11 cellular contexts compared by ENCODE assay signal in genomic region chr12:131869871-131870418, GRCh38. TPM values are rescaled to one million over a fixed set of nuclear protein-coding genes. Genes with fewer than 3 reads are reported as not detected.
DNase-seq lines count a peak whose midpoint lies in the region; ATAC-seq and TF ChIP-seq lines count a peak whose summit lies in the region.
"Had no signal": no experiment of that assay in that cellular context is flagged by ENCODE, and none has a peak within 500 bp of the region (broad histone marks: within the 10 kb centered on the region; RNA-seq: fewer than 3 reads in every experiment).

No MANE protein-coding gene starts in this region.

- TF ChIP-seq CTCF in lower lobe of right lung (IDR thresholded peaks at IDR 0.05) = no peak

- CTCF ChIA-PET in HEK293T (lab: Yijun Ruan, JAX) = no interaction called here

- no peaks in the 10 kb centered on the region for H3K4me1 ChIP-seq in lower lobe of right lung
- H3K4me1 ChIP-seq: BE2C had no signal

- POLR2A ChIA-PET in HEK293T (lab: Yijun Ruan, JAX) = interaction anchor here (1.2 kb wide), 1 partner anchor 9 kb away, joined by 4 read pairs; no protein-coding TSS in a partner anchor

- H3K36me3 ChIP-seq in lower lobe of right lung = no peaks in the 10 kb centered on the region
- H3K36me3 ChIP-seq: BE2C had no signal

- no peaks in the 10 kb centered on the region for H3K27me3 Mint-ChIP-seq in T-helper 17 cell
- no peaks in the 10 kb centered on the region for H3K27me3 Mint-ChIP-seq in activated naive CD8-positive, alpha-beta T cell treated with anti-CD3 and anti-CD28 coated beads for 36 hours

- no peaks in the 10 kb centered on the region for H3K27me3 ChIP-seq in lower lobe of right lung (ENCODE audit: low read depth)
- H3K27me3 ChIP-seq: BE2C had no signal

- intact Hi-C loops in lower lobe of right lung (cut with DNase I) = no loop called here

- H3K9me3 ChIP-seq in T-helper 17 cell (ENCODE audit: control insufficient read depth, low read length, poor library complexity, severe bottlenecking) = no peaks in the 10 kb centered on the region
- no peaks in the 10 kb centered on the region for H3K9me3 ChIP-seq in lower lobe of right lung
- H3K9me3 ChIP-seq: BE2C had no signal

- peak overlapping the region; percentile 75 for H3K27ac Mint-ChIP-seq in T-helper 17 cell
- H3K27ac Mint-ChIP-seq in activated naive CD8-positive, alpha-beta T cell treated with anti-CD3 and anti-CD28 coated beads for 36 hours = no peak overlapping the region

- in situ Hi-C loops in ACHN (cut with HindIII; ENCODE audit: low pct_ligation_motif_present, low pct_unique_long_range_greater_than_20kb, low sequenced_read_pairs) = no loop called here

- no peak overlapping the region for H3K27ac ChIP-seq in lower lobe of right lung

- H3K4me1 Mint-ChIP-seq in T-helper 17 cell = peaks cover 2% of the 10 kb centered on the region
- H3K4me1 Mint-ChIP-seq in activated naive CD8-positive, alpha-beta T cell treated with anti-CD3 and anti-CD28 coated beads for 36 hours = no peaks in the 10 kb centered on the region

- no peak overlapping the region for H3K4me3 ChIP-seq in lower lobe of right lung

- peak overlapping the region; percentile 58 for H3K4me3 Mint-ChIP-seq in T-helper 17 cell
- no peak overlapping the region for H3K4me3 Mint-ChIP-seq in activated naive CD8-positive, alpha-beta T cell treated with anti-CD3 and anti-CD28 coated beads for 36 hours

- ATAC-seq in T-helper 17 cell = no peak
- ATAC-seq in lower lobe of right lung = no peak
- ATAC-seq: stimulated activated naive CD8-positive, alpha-beta T cell treated with anti-CD3 and anti-CD28 coated beads, Interleukin-15, Interleukin-2, amounts not matched to agents 100 U/mL and 50 U/mL, for 24 hours had no signal

- H3K36me3 Mint-ChIP-seq in T-helper 17 cell (ENCODE audit: low read depth) = no peaks in the 10 kb centered on the region
- H3K36me3 Mint-ChIP-seq in activated naive CD8-positive, alpha-beta T cell treated with anti-CD3 and anti-CD28 coated beads for 36 hours = no peaks in the 10 kb centered on the region

- H3K9me3 Mint-ChIP-seq in activated naive CD8-positive, alpha-beta T cell treated with anti-CD3 and anti-CD28 coated beads for 36 hours = peaks cover 5% of the 10 kb centered on the region

- DNase-seq in ACHN (peak; percentile 57), HEK293T (ENCODE audit: extremely low spot score) (peak; percentile 8), T-helper 17 cell (no peak), glomerular visceral epithelial cell (ENCODE audit: extremely low spot score) (peak; percentile 60), amygdala (lab: John Stamatoyannopoulos, UW) (no peak), lower lobe of right lung (no peak), SK-N-DZ (ENCODE audit: low spot score) (no peak)
- DNase-seq in activated naive CD8-positive, alpha-beta T cell treated with anti-CD3 and anti-CD28 coated beads for 36 hours = no peak
- DNase-seq: BE2C; foreskin melanocyte; stimulated activated naive CD8-positive, alpha-beta T cell treated with anti-CD3 and anti-CD28 coated beads, Interleukin-15, Interleukin-2, amounts not matched to agents 100 U/mL and 50 U/mL, for 24 hours had no signal

TF ChIP-seq in HEK293T, 16 proteins besides CTCF, POLR2A, EP300 and RAD21:
- no peak for TF ChIP-seq TARDBP (IDR thresholded peaks at IDR 0.05)
- no peak for TF ChIP-seq L3MBTL2 (conservative IDR thresholded peaks at IDR 0.05)
- TF ChIP-seq SUZ12 (IDR thresholded peaks at IDR 0.05) = no peak
- TF ChIP-seq ZNF384 (IDR thresholded peaks at IDR 0.05) = no peak
- TF ChIP-seq FOXA1 (IDR thresholded peaks at IDR 0.05) = no peak
- no peak for TF ChIP-seq FOXK2 (IDR thresholded peaks at IDR 0.05)
- no peak for TF ChIP-seq PKNOX1 (IDR thresholded peaks at IDR 0.05)
- TF ChIP-seq BHLHE40 (IDR thresholded peaks at IDR 0.05; ENCODE audit: borderline replicate concordance) = no peak
- TF ChIP-seq ARNT (IDR thresholded peaks at IDR 0.05) = no peak

RNA-seq across cellular contexts. Expression of gene ULK1, which starts 24.5 kb away (rescaled TPM):
- total RNA-seq in T-helper 17 cell (10 to 100 TPM; 91.9 to 97.2 TPM), lower lobe of right lung (32.2 TPM)
- 20.1 and 22.6 TPM in 2 replicates for polyA plus RNA-seq in SK-N-DZ (2014; cell fraction: cytosol; rRNA removed)
- 129 and 170 TPM in 2 replicates for polyA plus RNA-seq in SK-N-DZ (2014; cell fraction: nucleus; rRNA removed)
- total RNA-seq in activated naive CD8-positive, alpha-beta T cell treated with anti-CD3 and anti-CD28 coated beads for 36 hours = 10 to 100 TPM; 11.4 to 12.5 TPM

RNA-seq across cellular contexts. Expression of gene MMP17, which starts 41.8 kb away (rescaled TPM):
- 1 to 10 TPM in 1 of 2 donors, not detected in 1; 2.5 TPM for total RNA-seq in T-helper 17 cell
- total RNA-seq in lower lobe of right lung = 2.5 TPM
- polyA plus RNA-seq in SK-N-DZ (2014; cell fraction: cytosol; rRNA removed) = 58.1 and 70.5 TPM in 2 replicates
- polyA plus RNA-seq in SK-N-DZ (2014; cell fraction: nucleus; rRNA removed) = 85.7 and 155 TPM in 2 replicates
- under 1 TPM in 1 of 2 experiments, not detected in 1; 0.32 TPM for total RNA-seq in activated naive CD8-positive, alpha-beta T cell treated with anti-CD3 and anti-CD28 coated beads for 36 hours

RNA-seq across cellular contexts. Expression of gene PUS1, which starts 59.1 kb away (rescaled TPM):
- total RNA-seq in T-helper 17 cell (10 to 100 TPM; 23.6 TPM), lower lobe of right lung (19.1 TPM)
- 31.5 and 52.1 TPM in 2 replicates for polyA plus RNA-seq in SK-N-DZ (2014; cell fraction: cytosol; rRNA removed)
- polyA plus RNA-seq in SK-N-DZ (2014; cell fraction: nucleus; rRNA removed) = 57.7 and 65.1 TPM in 2 replicates
- 100 to 1,000 TPM; 116 to 118 TPM for total RNA-seq in activated naive CD8-positive, alpha-beta T cell treated with anti-CD3 and anti-CD28 coated beads for 36 hours

Comparison
In these comparisons a context has a peak if more than half of its experiments do, and no peak if none do; other contexts are left out.
1. DNase-seq: peak in ACHN (single experiment), HEK293T (single experiment) and glomerular visceral epithelial cell (single experiment); none in T-helper 17 cell (0 of 3), amygdala (0 of 56), lower lobe of right lung (single experiment), SK-N-DZ (single experiment) and activated naive CD8-positive, alpha-beta T cell treated with anti-CD3 and anti-CD28 coated beads for 36 hours (single experiment).